In genomic region chr11:125394306-125394705, GRCh38 we compare ENCODE assay signal across 20 cellular contexts.
"Had no signal": no experiment of that assay in that cellular context is flagged by ENCODE, and none has a peak within 500 bp of the region (broad histone marks: within the 10 kb centered on the region; RNA-seq: fewer than 3 reads in every experiment).

No MANE protein-coding gene starts in this region.

- ATAC-seq: gastroesophageal sphincter, mucosa of descending colon, sciatic nerve had no signal

- DNase-seq: activated CD4-positive, alpha-beta T cell treated with anti-CD3 and anti-CD28 coated beads for 1 hour; activated CD4-positive, alpha-beta T cell treated with anti-CD3 and anti-CD28 coated beads, Interleukin-2, amount 50 U/mL, for 1 hour; activated gamma-delta T cell treated with Interleukin-2 at 50 U/mL for 16 hours; activated T-cell treated with anti-CD3 and anti-CD28 coated beads, Interleukin-2, amount 50 U/mL, for 1 hour; cortex of kidney; left cardiac atrium; mucosa of descending colon; naive B cell; occipital lobe; spleen; stimulated activated CD4-positive, alpha-beta T cell treated with anti-CD3 and anti-CD28 coated beads, Interleukin-4, amount 100 ng/mL, for 1 hour; stimulated activated naive CD4-positive, alpha-beta T cell treated with Interleukin-2 at 50 U/mL for 16 hours; T-helper 1 cell; WERI-Rb-1 had no signal

- FAIRE-seq: islet of Langerhans, TTC549 had no signal

- H3K9me3 ChIP-seq: gastroesophageal sphincter, mucosa of descending colon, spleen, tibial nerve had no signal

- H3K4me3 ChIP-seq: gastroesophageal sphincter, mucosa of descending colon, spleen, tibial nerve had no signal

- H3K27me3 ChIP-seq: gastroesophageal sphincter, tibial nerve had no signal

- H3K27ac ChIP-seq: epithelial cell of prostate, gastroesophageal sphincter, spleen, tibial nerve, WERI-Rb-1 had no signal

- H3K36me3 ChIP-seq: spleen, WERI-Rb-1 had no signal
